ENCODE assay signal across 8 cellular contexts in genomic region chr12:29782285-29782820, GRCh38. TPM values are rescaled to one million over a fixed set of nuclear protein-coding genes. Genes with fewer than 3 reads are reported as not detected.
A peak's percentile ranks its signal among the peaks of the same experiment; 100 is the strongest.
DNase-seq lines count a peak whose midpoint lies in the region; ATAC-seq and FAIRE-seq lines count a peak whose summit lies in the region.

No MANE protein-coding gene starts in this region.

- ATAC-seq in activated CD4-positive, alpha-beta T cell treated with anti-CD3 and anti-CD28 coated beads for 36 hours, result peak; percentile 77
- peak; percentile 89 for ATAC-seq in HG02870 (IDR thresholded peaks at IDR 0.05; ENCODE audit: unreplicated experiment)

- peak; percentile 13 for DNase-seq in activated CD4-positive, alpha-beta T cell treated with anti-CD3 and anti-CD28 coated beads for 36 hours
- DNase-seq in activated CD4-positive, alpha-beta T cell treated with anti-CD3 and anti-CD28 coated beads, Interleukin-2, amount 50 U/mL, for 1 hour, result no peak
- DNase-seq in NCI-H2171 treated with DMSO at 0.1 percent for 48 hours (lab: John Stamatoyannopoulos, UW), result peak; percentile 68
- peak; percentile 67 for DNase-seq in mesenchymal stem cell
- peak; percentile 18 for DNase-seq in urothelium cell line (ENCODE audit: low spot score)
- no peak for DNase-seq in SW 1271 (lab: John Stamatoyannopoulos, UW)

- no peak overlapping the region for H3K14ac ChIP-seq in mesenchymal stem cell (ENCODE audit: low read length in 2 of 2)

- H3K36me3 ChIP-seq in mesenchymal stem cell (ENCODE audit: control insufficient read depth in 1 of 2, insufficient read depth in 2 of 2, low read depth in 1 of 2, low read length in 2 of 2), result no peaks in the 10 kb centered on the region

- no peak overlapping the region for H2BK15ac ChIP-seq in mesenchymal stem cell (ENCODE audit: low read depth, poor library complexity, severe bottlenecking)

- peaks cover 10% of the 10 kb centered on the region for H3K4me1 ChIP-seq in mesenchymal stem cell (ENCODE audit: control insufficient read depth, insufficient read depth, low read depth, low read length)

- H4K91ac ChIP-seq in mesenchymal stem cell (ENCODE audit: low read length), result no peak overlapping the region

- no peak overlapping the region for H2BK12ac ChIP-seq in mesenchymal stem cell (ENCODE audit: low read length in 2 of 2)

- H4K8ac ChIP-seq in mesenchymal stem cell (ENCODE audit: low read length), result no peak overlapping the region

- no peak overlapping the region for H2BK5ac ChIP-seq in mesenchymal stem cell (ENCODE audit: low read depth, low read length, poor library complexity, severe bottlenecking)

- H3K4me1 Mint-ChIP-seq in activated CD4-positive, alpha-beta T cell treated with anti-CD3 and anti-CD28 coated beads for 36 hours, result peaks cover 14% of the 10 kb centered on the region
- peaks cover 16% of the 10 kb centered on the region for H3K4me1 Mint-ChIP-seq in dendritic cell treated with granulocyte-macrophage colony-stimulating factor and Interleukin-4, amounts not matched to agents 40 ng/mL and 50 ng/mL, for 4 days (ENCODE audit: low read depth)

- H3K79me1 ChIP-seq in mesenchymal stem cell (replicated peaks; ENCODE audit: low read length, poor library complexity, severe bottlenecking), result no peaks in the 10 kb centered on the region

- peak overlapping the region in 1 of 2 experiments; percentile 49 for H3K4ac ChIP-seq in mesenchymal stem cell (ENCODE audit: low read depth in 1 of 2, low read length in 2 of 2)

- intact Hi-C loops in activated CD4-positive, alpha-beta T cell treated with anti-CD3 and anti-CD28 coated beads for 36 hours (cut with DNase I, micrococcal nuclease), result no loop called here
- intact Hi-C loops in dendritic cell treated with granulocyte-macrophage colony-stimulating factor and Interleukin-4, amounts not matched to agents 40 ng/mL and 50 ng/mL, for 4 days (cut with micrococcal nuclease), result no loop called here

- POLR2A ChIA-PET in activated CD4-positive, alpha-beta T cell treated with anti-CD3 and anti-CD28 coated beads for 36 hours (lab: Charles Lee), result no interaction called here

- H3K9ac ChIP-seq in mesenchymal stem cell (ENCODE audit: low read length), result peak overlapping the region; percentile 95

- no peaks in the 10 kb centered on the region for H3K9me3 ChIP-seq in mesenchymal stem cell (ENCODE audit: control insufficient read depth, low read length)

- H3K27ac Mint-ChIP-seq in activated CD4-positive, alpha-beta T cell treated with anti-CD3 and anti-CD28 coated beads for 36 hours, result no peak overlapping the region
- H3K27ac Mint-ChIP-seq in dendritic cell treated with granulocyte-macrophage colony-stimulating factor and Interleukin-4, amounts not matched to agents 40 ng/mL and 50 ng/mL, for 4 days, result peak overlapping the region; percentile 91

- no peak overlapping the region for H2AK5ac ChIP-seq in mesenchymal stem cell (ENCODE audit: low read length, severe bottlenecking)

- CTCF ChIA-PET in activated CD4-positive, alpha-beta T cell treated with anti-CD3 and anti-CD28 coated beads for 36 hours (lab: Charles Lee), result no interaction called here

- WGBS in mesenchymal stem cell, result under 1% methylated on average over 15 of the region's 16 CpGs

- H3K27me3 ChIP-seq in mesenchymal stem cell (ENCODE audit: control insufficient read depth in 1 of 2, insufficient read depth in 1 of 2, low read length in 2 of 2), result peaks cover 0 to 7% of the 10 kb centered on the region in 2 experiments

- H3K4me3 ChIP-seq in mesenchymal stem cell (ENCODE audit: insufficient read depth in 1 of 2, low read depth in 1 of 2, low read length in 2 of 2), result peak overlapping the region; percentile 71 to 93

- no peak overlapping the region for H3K27ac ChIP-seq in mesenchymal stem cell (ENCODE audit: low read length, poor library complexity, severe bottlenecking)

- H3K27me3 Mint-ChIP-seq in activated CD4-positive, alpha-beta T cell treated with anti-CD3 and anti-CD28 coated beads for 36 hours, result peaks cover 36% of the 10 kb centered on the region
- H3K27me3 Mint-ChIP-seq in dendritic cell treated with granulocyte-macrophage colony-stimulating factor and Interleukin-4, amounts not matched to agents 40 ng/mL and 50 ng/mL, for 4 days, result peaks cover 27% of the 10 kb centered on the region

- no peak overlapping the region for H3K4me3 Mint-ChIP-seq in activated CD4-positive, alpha-beta T cell treated with anti-CD3 and anti-CD28 coated beads for 36 hours
- peak overlapping the region; percentile 95 for H3K4me3 Mint-ChIP-seq in dendritic cell treated with granulocyte-macrophage colony-stimulating factor and Interleukin-4, amounts not matched to agents 40 ng/mL and 50 ng/mL, for 4 days

- H3K23ac ChIP-seq in mesenchymal stem cell (ENCODE audit: low read length in 2 of 2), result no peak overlapping the region

- no peak overlapping the region for H2BK120ac ChIP-seq in mesenchymal stem cell (ENCODE audit: low read depth, low read length)

- H2AFZ ChIP-seq in mesenchymal stem cell (ENCODE audit: low read depth, low read length), result peak overlapping the region; percentile 23

- H3K36me3 Mint-ChIP-seq in activated CD4-positive, alpha-beta T cell treated with anti-CD3 and anti-CD28 coated beads for 36 hours (ENCODE audit: low read depth), result no peaks in the 10 kb centered on the region
- peaks cover 5% of the 10 kb centered on the region for H3K36me3 Mint-ChIP-seq in dendritic cell treated with granulocyte-macrophage colony-stimulating factor and Interleukin-4, amounts not matched to agents 40 ng/mL and 50 ng/mL, for 4 days (ENCODE audit: low read depth)

- FAIRE-seq in urothelium cell line (lab: Jason Lieb, UNC), result no peak

- no peak overlapping the region for H3K18ac ChIP-seq in mesenchymal stem cell (ENCODE audit: low read depth in 1 of 2, low read length in 2 of 2)

- peaks cover 3% of the 10 kb centered on the region for H3K9me3 Mint-ChIP-seq in activated CD4-positive, alpha-beta T cell treated with anti-CD3 and anti-CD28 coated beads for 36 hours (ENCODE audit: low read depth)
- no peaks in the 10 kb centered on the region for H3K9me3 Mint-ChIP-seq in dendritic cell treated with granulocyte-macrophage colony-stimulating factor and Interleukin-4, amounts not matched to agents 40 ng/mL and 50 ng/mL, for 4 days

- peak overlapping the region; percentile 96 for H3K4me2 ChIP-seq in mesenchymal stem cell (ENCODE audit: low read length, poor library complexity, severe bottlenecking)

RNA-seq across cellular contexts. Expression of gene TMTC1, which starts 1.4 kb away (rescaled TPM):
- total RNA-seq in activated CD4-positive, alpha-beta T cell treated with anti-CD3 and anti-CD28 coated beads for 36 hours, result under 1 TPM; 0.04 to 0.30 TPM
- 45.7 TPM for polyA plus RNA-seq in mesenchymal stem cell (2013, experiment 1 of 2)
- 46.5 TPM for polyA plus RNA-seq in mesenchymal stem cell (2013, experiment 2 of 2)

Comparison
In these comparisons a context has a peak if more than half of its experiments do, and no peak if none do; other contexts are left out.
1. DNase-seq: peak in activated CD4-positive, alpha-beta T cell treated with anti-CD3 and anti-CD28 coated beads for 36 hours (single experiment), NCI-H2171 treated with DMSO at 0.1 percent for 48 hours (single experiment), mesenchymal stem cell (single experiment) and urothelium cell line (single experiment); none in activated CD4-positive, alpha-beta T cell treated with anti-CD3 and anti-CD28 coated beads, Interleukin-2, amount 50 U/mL, for 1 hour (single experiment) and SW 1271 (0 of 2).